Comparison of ENCODE assay signal across 13 cellular contexts in the genomic region with DNA sequence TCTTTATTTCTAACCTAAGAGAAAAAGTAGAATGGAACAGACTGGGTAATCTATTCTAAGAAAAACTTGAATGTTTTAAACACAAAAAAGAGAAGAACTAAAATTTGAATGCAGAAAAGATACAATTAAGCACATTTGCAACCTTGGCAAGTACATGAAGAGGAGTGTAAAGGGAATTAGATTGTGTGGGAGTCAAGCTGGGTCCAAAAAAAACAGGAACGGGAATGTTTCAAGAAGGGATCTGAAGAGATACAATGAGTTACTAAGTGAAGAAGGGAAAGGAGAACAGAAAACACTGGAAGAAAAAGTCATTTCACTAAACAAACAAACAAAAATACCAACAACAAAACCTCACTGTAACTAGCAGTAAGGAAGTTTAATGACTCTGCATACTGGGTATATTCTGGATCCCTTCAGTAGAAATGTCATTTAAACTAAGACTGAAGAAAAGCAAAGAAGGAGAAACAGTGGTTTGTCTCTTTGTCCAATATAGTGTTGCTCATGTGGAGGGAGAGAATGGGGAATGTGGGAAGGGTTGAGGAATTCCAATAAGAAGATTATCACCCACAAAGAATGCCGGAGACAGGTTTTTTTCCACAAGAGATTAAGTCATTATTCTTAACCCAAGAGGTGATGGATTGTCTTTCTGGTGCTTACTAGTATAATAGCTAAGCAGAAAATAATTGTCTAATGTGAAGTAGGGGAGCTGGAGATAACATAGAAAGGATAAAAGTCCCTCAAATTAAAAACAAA. TPM values are rescaled to one million over a fixed set of nuclear protein-coding genes. Genes with fewer than 3 reads are reported as not detected.
DNase-seq lines count a peak whose midpoint lies in the region; TF ChIP-seq lines count a peak whose summit lies in the region.
"Had no signal": no experiment of that assay in that cellular context is flagged by ENCODE, and none has a peak within 500 bp of the region (broad histone marks: within the 10 kb centered on the region; RNA-seq: fewer than 3 reads in every experiment).

No MANE protein-coding gene starts in this region.

- peaks cover 10% of the 10 kb centered on the region; the same call in 1 of the 2 replicates for H3F3A ChIP-seq in MM.1S (ENCODE audit: insufficient read depth, low read length)

- no peak for DNase-seq in T-helper 2 cell treated with Interferon-gamma antibody and Interleukin-4, amounts not matched to agents 5 μg/mL and 100 μg/mL, for 36 hours (ENCODE audit: low spot score)
- DNase-seq in T-helper 2 cell (no peak), MM.1S (no peak), choroid plexus epithelial cell (ENCODE audit: low read depth) (peak; percentile 12), osteoblast (ENCODE audit: insufficient read length, low spot score, missing footprints) (no peak), dermis blood vessel endothelial cell (no peak), AG08395 (ENCODE audit: low spot score) (no peak), NCI-H524 treated with DMSO at 0.1 percent for 48 hours (lab: John Stamatoyannopoulos, UW) (no peak)
- DNase-seq: effector memory CD8-positive, alpha-beta T cell; glutamatergic neuron; NCI-H2171 treated with DMSO at 0.1 percent for 48 hours had no signal

- peak overlapping the region; percentile 20; the same call in 1 of the 2 replicates for H2AFZ ChIP-seq in MM.1S (ENCODE audit: low read length)
- no peak overlapping the region for H2AFZ ChIP-seq in osteoblast (ENCODE audit: low read length)

- peak overlapping the region; percentile 55; the same call in 1 of the 2 replicates for H3K27ac ChIP-seq in MM.1S (ENCODE audit: low read length)
- no peak overlapping the region for H3K27ac ChIP-seq in osteoblast (ENCODE audit: low read depth, low read length)
- H3K27ac ChIP-seq: A549, HL-60 had no signal

- H3K79me2 ChIP-seq in MM.1S (ENCODE audit: low read length) (no peaks in the 10 kb centered on the region), osteoblast (ENCODE audit: insufficient read depth, low read length) (no peaks in the 10 kb centered on the region)

- H3K36me3 Mint-ChIP-seq in T-helper 2 cell treated with Interferon-gamma antibody and Interleukin-4, amounts not matched to agents 5 μg/mL and 100 μg/mL, for 36 hours (ENCODE audit: low read depth), result peaks cover 4% of the 10 kb centered on the region

- H3K4me2 ChIP-seq in MM.1S (ENCODE audit: low read depth, low read length) (peak overlapping the region; percentile 51), osteoblast (ENCODE audit: insufficient read depth, low read length) (peak overlapping the region; percentile 31)
- H3K4me2 ChIP-seq: A549 had no signal

- H3K4me1 ChIP-seq in MM.1S (ENCODE audit: low read length) (peaks cover 19% of the 10 kb centered on the region), osteoblast (ENCODE audit: insufficient read depth, low read length) (peaks cover 13% of the 10 kb centered on the region)
- H3K4me1 ChIP-seq: A549 had no signal

- H3K9me3 ChIP-seq in MM.1S (replicated peaks; ENCODE audit: insufficient read depth, low read length) (no peaks in the 10 kb centered on the region), osteoblast (ENCODE audit: low read depth, low read length) (no peaks in the 10 kb centered on the region)
- H3K9me3 ChIP-seq: A549 had no signal

- peak overlapping the region; percentile 54 for H3K4me3 Mint-ChIP-seq in T-helper 2 cell treated with Interferon-gamma antibody and Interleukin-4, amounts not matched to agents 5 μg/mL and 100 μg/mL, for 36 hours

- H3K9ac ChIP-seq in MM.1S (ENCODE audit: low read length), result no peak overlapping the region

- H3K27me3 ChIP-seq in MM.1S (replicated peaks; ENCODE audit: insufficient read depth, low read length) (no peaks in the 10 kb centered on the region), osteoblast (ENCODE audit: insufficient read depth, low read length) (no peaks in the 10 kb centered on the region)

- peaks cover 7% of the 10 kb centered on the region for H3K9me3 Mint-ChIP-seq in T-helper 2 cell treated with Interferon-gamma antibody and Interleukin-4, amounts not matched to agents 5 μg/mL and 100 μg/mL, for 36 hours

- H4K20me1 ChIP-seq in MM.1S (ENCODE audit: insufficient read depth, low read length) (no peaks in the 10 kb centered on the region), osteoblast (ENCODE audit: insufficient read depth, low read length) (no peaks in the 10 kb centered on the region)

- H3K9me2 ChIP-seq in MM.1S (replicated peaks; ENCODE audit: insufficient read depth, low read length), result no peaks in the 10 kb centered on the region

- H3K27me3 Mint-ChIP-seq in T-helper 2 cell treated with Interferon-gamma antibody and Interleukin-4, amounts not matched to agents 5 μg/mL and 100 μg/mL, for 36 hours (ENCODE audit: low read depth), result peaks cover 15% of the 10 kb centered on the region

- H3K4me1 Mint-ChIP-seq in T-helper 2 cell treated with Interferon-gamma antibody and Interleukin-4, amounts not matched to agents 5 μg/mL and 100 μg/mL, for 36 hours (ENCODE audit: low read depth), result peaks cover 29% of the 10 kb centered on the region

- TF ChIP-seq CTCF in MM.1S (IDR thresholded peaks at IDR 0.05; ENCODE audit: low read length), result no peak
- no peak for TF ChIP-seq CTCF in choroid plexus epithelial cell (conservative IDR thresholded peaks at IDR 0.05; ENCODE audit: low read depth, low read length)
- TF ChIP-seq CTCF in osteoblast (IDR thresholded peaks at IDR 0.05; ENCODE audit: extremely low read depth, low read depth, low read length), result no peak

- peak overlapping the region; percentile 83 for H3K27ac Mint-ChIP-seq in T-helper 2 cell treated with Interferon-gamma antibody and Interleukin-4, amounts not matched to agents 5 μg/mL and 100 μg/mL, for 36 hours

- 0 out of 2 replicates have a peak overlapping the region, but pooled peaks have one; percentile 9 for H3K4me3 ChIP-seq in MM.1S (ENCODE audit: low read length)
- no peak overlapping the region for H3K4me3 ChIP-seq in choroid plexus epithelial cell (ENCODE audit: low read depth, low read length)
- no peak overlapping the region for H3K4me3 ChIP-seq in osteoblast (ENCODE audit: insufficient read depth, low read length)
- H3K4me3 ChIP-seq: A549 had no signal

- H3K36me3 ChIP-seq in MM.1S (replicated peaks; ENCODE audit: insufficient read depth, low read length) (no peaks in the 10 kb centered on the region), osteoblast (ENCODE audit: insufficient read depth, low read length) (no peaks in the 10 kb centered on the region)

RNA-seq across cellular contexts. Expression of gene PTPN13, which starts 50.4 kb away (rescaled TPM):
- total RNA-seq in osteoblast (70.2 and 87.8 TPM in 2 replicates), dermis blood vessel endothelial cell (0.37 and 2.2 TPM in 2 replicates)

Comparison
In these comparisons a context has a peak if more than half of its experiments do, and no peak if none do; other contexts are left out.
1. RNA of gene PTPN13, which starts 50.4 kb away (total RNA-seq): 70.2 to 87.8 TPM in osteoblast; 0.37 to 2.2 TPM in dermis blood vessel endothelial cell; every median in the first group is over 10 times any median in the second.